15 cellular contexts compared by ENCODE assay signal in genomic region chr7:79461660-79462059, GRCh38. TPM values are rescaled to one million over a fixed set of nuclear protein-coding genes. Genes with fewer than 3 reads are reported as not detected.
DNase-seq lines count a peak whose midpoint lies in the region; ATAC-seq, FAIRE-seq and TF ChIP-seq lines count a peak whose summit lies in the region.
"Had no signal": no experiment of that assay in that cellular context is flagged by ENCODE, and none has a peak within 500 bp of the region (broad histone marks: within the 10 kb centered on the region; RNA-seq: fewer than 3 reads in every experiment).

No MANE protein-coding gene starts in this region.

- no peak for ATAC-seq in HG03521 (IDR thresholded peaks at IDR 0.05; ENCODE audit: unreplicated experiment)
- ATAC-seq in HG03108 (IDR thresholded peaks at IDR 0.05; ENCODE audit: unreplicated experiment): no peak
- ATAC-seq: naive thymus-derived CD8-positive, alpha-beta T cell had no signal

- no peak overlapping the region for H3K4me3 ChIP-seq in mammary epithelial cell (replicated peaks in 1 of 3; ENCODE audit: insufficient read depth in 1 of 3, low read depth in 2 of 3, low read length in 3 of 3)
- no peak overlapping the region for H3K4me3 ChIP-seq in testis
- H3K4me3 ChIP-seq in A673 (ENCODE audit: low read depth, low read length, poor library complexity, severe bottlenecking): no peak overlapping the region

- FAIRE-seq in HTR-8/SVneo (lab: Jason Lieb, UNC): no peak
- FAIRE-seq: H1 had no signal

- WGBS in mammary epithelial cell (ENCODE audit: low coverage, missing lambda C conversion rate): 64% methylated on average over 1 of the region's 1 CpG
- WGBS in testis, 2 donors: 83 to 88% methylated on average over 1 of the region's 1 CpG

- no peaks in the 10 kb centered on the region for H3K79me2 ChIP-seq in mammary epithelial cell (ENCODE audit: insufficient read depth, low read length)

- TF ChIP-seq CTCF in mammary epithelial cell (conservative IDR thresholded peaks at IDR 0.05 in 1 of 2, IDR thresholded peaks at IDR 0.05 in 1 of 2; ENCODE audit: extremely low read depth in 1 of 2, insufficient read depth in 1 of 2, low read depth in 1 of 2, low read length in 2 of 2) (no peak), testis (IDR thresholded peaks at IDR 0.05) (no peak), A673 (conservative IDR thresholded peaks at IDR 0.05; ENCODE audit: low read depth, low read length) (no peak)

- no peaks in the 10 kb centered on the region for H4K20me1 ChIP-seq in mammary epithelial cell (ENCODE audit: insufficient read depth, low read length)

- H3K9ac ChIP-seq in mammary epithelial cell (ENCODE audit: insufficient read depth, low read length): no peak overlapping the region

- no peaks in the 10 kb centered on the region for H3K27me3 ChIP-seq in mammary epithelial cell (ENCODE audit: insufficient read depth, low read length)
- no peaks in the 10 kb centered on the region for H3K27me3 ChIP-seq in testis
- H3K27me3 ChIP-seq in A673 (replicated peaks; ENCODE audit: insufficient read depth, low read depth, low read length, poor library complexity): peaks cover 55% of the 10 kb centered on the region

- H3K9me3 ChIP-seq in mammary epithelial cell (replicated peaks; ENCODE audit: insufficient read depth, low read length): no peaks in the 10 kb centered on the region
- no peaks in the 10 kb centered on the region for H3K9me3 ChIP-seq in testis
- H3K9me3 ChIP-seq in A673 (ENCODE audit: low read depth, low read length, poor library complexity, severe bottlenecking): no peaks in the 10 kb centered on the region

- H3K27ac ChIP-seq in mammary epithelial cell (ENCODE audit: insufficient read depth, low read depth, low read length): no peak overlapping the region
- no peak overlapping the region for H3K27ac ChIP-seq in testis
- H3K27ac ChIP-seq in A673 (ENCODE audit: low read depth, low read length, poor library complexity, severe bottlenecking): no peak overlapping the region

- dilution Hi-C loops in mammary epithelial cell (cut with HindIII; ENCODE audit: low sequenced_read_pairs): no loop called here

- H3K4me2 ChIP-seq in mammary epithelial cell (ENCODE audit: insufficient read depth, low read depth, low read length): no peak overlapping the region

- POLR2A ChIA-PET in A673 (lab: Charles Lee; ENCODE audit: low non-redundant PET): no interaction called here

- in situ Hi-C loops in mammary epithelial cell (cut with MboI; ENCODE audit: low sequenced_read_pairs in 2 of 2): no loop called here

- peak; percentile 39 for DNase-seq in AG08396 (ENCODE audit: low spot score)
- peak; percentile 8 for DNase-seq in HTR-8/SVneo (ENCODE audit: insufficient read length, low spot score)
- DNase-seq in mammary epithelial cell: peak; percentile 75
- DNase-seq in kidney glomerular epithelial cell (lab: John Stamatoyannopoulos, UW): peak; percentile 48
- DNase-seq in testis: no peak
- DNase-seq in A673 (ENCODE audit: low spot score): no peak
- DNase-seq: activated naive CD8-positive, alpha-beta T cell treated with anti-CD3 and anti-CD28 coated beads, Interleukin-2, amount 10 ng/mL, durations not matched to agents 7 days and 5 days; effector CD8-positive, alpha-beta T cell; naive thymus-derived CD8-positive, alpha-beta T cell; NCI-H1930; stimulated activated CD4-positive, alpha-beta T cell treated with anti-CD3 and anti-CD28 coated beads, Interleukin-12 subunit alpha, Interleukin-12 subunit beta, amount 100 ng/mL, for 4 hours; T-helper 9 cell had no signal

- peaks cover 4% of the 10 kb centered on the region for H3K4me1 ChIP-seq in mammary epithelial cell (ENCODE audit: insufficient read depth, low read length)
- H3K4me1 ChIP-seq in testis: no peaks in the 10 kb centered on the region
- no peaks in the 10 kb centered on the region for H3K4me1 ChIP-seq in A673 (ENCODE audit: insufficient read depth, low read length, poor library complexity, severe bottlenecking)

- TF ChIP-seq POLR2A in testis (IDR thresholded peaks at IDR 0.05): no peak

- intact Hi-C loops in mammary epithelial cell (cut with micrococcal nuclease) (no loop called here), testis (cut with DNase I; ENCODE audit: low total_unique reads) (no loop called here), A673 (cut with micrococcal nuclease; ENCODE audit: unreplicated experiment) (no loop called here)

- BruUV-seq in mammary epithelial cell (replicated peaks; lab: Mats Ljungman, UMichigan) (no TSS peak), A673 (replicated peaks; lab: Mats Ljungman, UMichigan) (no TSS peak)

- no peak overlapping the region for H2AFZ ChIP-seq in mammary epithelial cell (ENCODE audit: low read depth, low read length)

- H3K36me3 ChIP-seq in mammary epithelial cell (ENCODE audit: insufficient read depth, low read length): no peaks in the 10 kb centered on the region
- H3K36me3 ChIP-seq in testis (ENCODE audit: low read depth, missing control alignments): no peaks in the 10 kb centered on the region
- H3K36me3 ChIP-seq in A673 (ENCODE audit: insufficient read depth, low read length, poor library complexity, severe bottlenecking): no peaks in the 10 kb centered on the region

- CTCF ChIA-PET in mammary epithelial cell (lab: Charles Lee; ENCODE audit: low non-redundant PET): no interaction called here
- CTCF ChIA-PET in A673 (lab: Charles Lee): no interaction called here

RNA-seq across cellular contexts. Expression of gene MAGI2, which starts 8.2 kb away (rescaled TPM):
- total RNA-seq in mammary epithelial cell (1 to 10 TPM; 1.4 to 7.7 TPM), testis (10 to 100 TPM; 11.2 to 13.1 TPM), A673 (2021) (0.34 and 0.57 TPM in 2 replicates)
- polyA plus RNA-seq in mammary epithelial cell (0.02 TPM), testis (ENCODE audit: insufficient read depth, low read depth, low replicate concordance) (12.4 TPM)
- not detected for polyA minus RNA-seq in mammary epithelial cell

Comparison
In these comparisons a context has a peak if more than half of its experiments do, and no peak if none do; other contexts are left out.
1. DNase-seq: peak in AG08396 (single experiment), HTR-8/SVneo (single experiment), mammary epithelial cell (single experiment) and kidney glomerular epithelial cell (single experiment); none in testis (single experiment) and A673 (single experiment).